ENCODE assay signal across 8 cellular contexts in the genomic region with DNA sequence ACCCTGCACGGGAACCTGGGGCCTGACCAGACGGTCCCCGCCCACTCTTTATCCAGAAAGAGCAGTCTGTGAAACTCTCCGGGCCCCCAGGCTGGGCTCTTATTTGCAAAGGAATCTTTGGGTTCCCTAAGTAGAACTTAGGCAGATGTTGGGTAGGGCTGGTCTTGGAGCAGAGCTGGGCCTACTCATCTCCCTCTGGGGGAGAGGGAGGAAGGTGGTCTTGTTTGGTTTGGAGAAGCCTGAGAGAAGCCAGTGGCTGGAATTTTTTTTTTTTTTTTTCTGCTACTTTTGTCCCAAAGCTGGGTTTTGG. TPM values are rescaled to one million over a fixed set of nuclear protein-coding genes. Genes with fewer than 3 reads are reported as not detected.
DNase-seq lines count a peak whose midpoint lies in the region; ATAC-seq, FAIRE-seq and TF ChIP-seq lines count a peak whose summit lies in the region.

No MANE protein-coding gene starts in this region.

- H3K27me3 ChIP-seq in OCI-LY1 (ENCODE audit: insufficient read depth, low read length) = no peaks in the 10 kb centered on the region
- H3K27me3 ChIP-seq in H1 (replicated peaks in 1 of 4; ENCODE audit: control insufficient read depth in 3 of 4, extremely low read depth in 1 of 4, insufficient read depth in 3 of 4, low read length in 3 of 4) = peaks cover 0 to 9% (median 2%) of the 10 kb centered on the region in 4 experiments; a peak in 3 of 7 replicates
- no peaks in the 10 kb centered on the region for H3K27me3 ChIP-seq in neural cell (ENCODE audit: insufficient read depth, low read depth, low read length)

- H3K56ac ChIP-seq in H1 (replicated peaks; ENCODE audit: insufficient read length, low read depth, low read length) = peak overlapping the region; percentile 27

- H3K9ac ChIP-seq in OCI-LY1 (ENCODE audit: low read length) = peak overlapping the region; percentile 76
- peak overlapping the region; percentile 90 to 96 (median 94) for H3K9ac ChIP-seq in H1 (replicated peaks in 1 of 4; ENCODE audit: extremely low read depth in 1 of 4, low read depth in 3 of 4, low read length in 3 of 4)
- H3K9ac ChIP-seq in neural cell (ENCODE audit: low read length) = peak overlapping the region; percentile 95

- no peak for FAIRE-seq in H1 (lab: Jason Lieb, UNC)

- CTCF ChIA-PET in H1 (lab: Charles Lee; ENCODE audit: partially characterized antibody) = interaction anchor here (0.6 to 3.2 kb wide), 4 partner anchors 9 to 172 kb away, joined by 4 to 10 read pairs (median 5); no protein-coding TSS in a partner anchor

- H4K20me1 ChIP-seq in OCI-LY1 (ENCODE audit: insufficient read depth, low read length) (no peaks in the 10 kb centered on the region), H1 (replicated peaks in 1 of 2; ENCODE audit: control insufficient read depth in 1 of 2, insufficient read depth in 2 of 2, low read length in 2 of 2) (peaks cover 20 to 35% of the 10 kb centered on the region in 2 experiments), neural cell (ENCODE audit: insufficient read depth) (peaks cover 32% of the 10 kb centered on the region)

- H2BK12ac ChIP-seq in H1 (ENCODE audit: low read depth, low read length) = no peak overlapping the region

- peak overlapping the region; percentile 81 for H3K4me3 ChIP-seq in OCI-LY1 (ENCODE audit: low read depth, low read length, poor library complexity, severe bottlenecking)
- peak overlapping the region; percentile 80 to 97 (median 90) for H3K4me3 ChIP-seq in H1 (ENCODE audit: extremely low read depth in 1 of 4, insufficient read depth in 2 of 4, low read depth in 3 of 4, low read length in 4 of 4)
- peak overlapping the region; percentile 87 for H3K4me3 ChIP-seq in neural cell (ENCODE audit: low read length)

- peaks cover 20% of the 10 kb centered on the region; the same call in 1 of the 2 replicates for H3K79me1 ChIP-seq in H1 (ENCODE audit: low read depth, low read length)

- H3K4ac ChIP-seq in H1 (replicated peaks; ENCODE audit: insufficient read length, low read depth, low read length) = no peak overlapping the region

- H3K79me2 ChIP-seq in OCI-LY1 (ENCODE audit: insufficient read depth, low read length) (peaks cover 17% of the 10 kb centered on the region), H1 (ENCODE audit: control insufficient read depth in 1 of 2, insufficient read depth in 2 of 2, low read length in 2 of 2) (peaks cover 52 to 53% of the 10 kb centered on the region in 2 experiments), neural cell (replicated peaks; ENCODE audit: insufficient read depth, low read length) (peaks cover 57% of the 10 kb centered on the region)

- no peak for TF ChIP-seq POLR2A in H1 (IDR thresholded peaks at IDR 0.05; ENCODE audit: control extremely low read depth in 1 of 2, low read depth in 2 of 2, low read length in 2 of 2)

- H2AK5ac ChIP-seq in H1 (ENCODE audit: low read depth, low read length) = no peak overlapping the region

- no peak overlapping the region for H2BK15ac ChIP-seq in H1 (ENCODE audit: low read length)

- H4K91ac ChIP-seq in H1 (replicated peaks; ENCODE audit: insufficient read length, low read length) = no peak overlapping the region

- H3K14ac ChIP-seq in H1 (ENCODE audit: insufficient read length) = no peak overlapping the region

- H3K4me1 ChIP-seq in OCI-LY1 (ENCODE audit: insufficient read depth, low read length, severe bottlenecking) (peaks cover 75% of the 10 kb centered on the region), H1 (replicated peaks in 1 of 4; ENCODE audit: control insufficient read depth in 3 of 4, insufficient read depth in 4 of 4, low read length in 3 of 4) (peaks cover 25 to 47% (median 29%) of the 10 kb centered on the region in 4 experiments)

- TF ChIP-seq EP300 in H1 (IDR thresholded peaks at IDR 0.05; ENCODE audit: borderline replicate concordance in 1 of 2, low read depth in 2 of 2, low read length in 2 of 2) (no peak), neural cell (conservative IDR thresholded peaks at IDR 0.05; ENCODE audit: poor library complexity, severe bottlenecking) (no peak)

- TF ChIP-seq RAD21 in H1 (IDR thresholded peaks at IDR 0.05 in 1 of 2, conservative IDR thresholded peaks at IDR 0.05 in 1 of 2; ENCODE audit: low read depth in 2 of 2, low read length in 2 of 2) (no peak), neural cell (conservative IDR thresholded peaks at IDR 0.05) (no peak)

- ATAC-seq in HG02798 (IDR thresholded peaks at IDR 0.05; ENCODE audit: poor library complexity, unreplicated experiment) (no peak), sciatic nerve (no peak), GM21786 (IDR thresholded peaks at IDR 0.05; ENCODE audit: unreplicated experiment) (no peak)

- peak overlapping the region; percentile 89; the same call in 1 of the 2 replicates for H4K8ac ChIP-seq in H1 (ENCODE audit: extremely low read depth, insufficient read depth, low read length)

- peaks cover 13% of the 10 kb centered on the region; the same call in 1 of the 2 replicates for H3K23me2 ChIP-seq in H1 (ENCODE audit: low read depth, low read length)

- WGBS in H1 (ENCODE audit: extremely low coverage in 1 of 2, insufficient coverage in 1 of 2, insufficient read length in 1 of 2, insufficient replicate concordance in 2 of 2, low coverage in 1 of 2, low lambda C conversion rate in 2 of 2, missing lambda C conversion rate in 1 of 2), 2 experiments = 2% methylated on average over 4 of the region's 4 CpGs; no CpG with 5 or more reads in 1 of the 2 experiments

- H3K23ac ChIP-seq in H1 (ENCODE audit: insufficient read length) = no peak overlapping the region

- H3K18ac ChIP-seq in H1 (ENCODE audit: extremely low read depth, low read length) = peak overlapping the region; percentile 95

- peak; percentile 18 for DNase-seq in CD1c-positive myeloid dendritic cell (ENCODE audit: extremely low spot score)
- DNase-seq in H1 (ENCODE audit: low read depth in 1 of 2, low spot score in 2 of 2) = no peak
- no peak for DNase-seq in sciatic nerve (ENCODE audit: low spot score)
- no peak for DNase-seq in islet precursor cell

- H3K27ac ChIP-seq in OCI-LY1 (ENCODE audit: low read depth, low read length, poor library complexity, severe bottlenecking) = peak overlapping the region; percentile 79
- H3K27ac ChIP-seq in H1 (ENCODE audit: low read depth, low read length) = peak overlapping the region; percentile 63
- H3K27ac ChIP-seq in neural cell (ENCODE audit: low read length) = peak overlapping the region; percentile 71

- intact Hi-C loops in sciatic nerve (cut with DNase I) = no loop called here

- H3K4me2 ChIP-seq in OCI-LY1 (ENCODE audit: low read length) (peak overlapping the region; percentile 67), H1 (ENCODE audit: insufficient read depth in 1 of 2, low read depth in 2 of 2, low read length in 2 of 2) (peak overlapping the region; percentile 88 to 97), neural cell (ENCODE audit: low read length) (peak overlapping the region; percentile 81)

- no peak overlapping the region for H2BK20ac ChIP-seq in H1 (ENCODE audit: low read length)

- H3K9me3 ChIP-seq in OCI-LY1 (ENCODE audit: low read length) (no peaks in the 10 kb centered on the region), H1 (ENCODE audit: insufficient read depth in 2 of 2, low read depth in 1 of 2, low read length in 1 of 2) (no peaks in the 10 kb centered on the region), neural cell (ENCODE audit: low read length) (no peaks in the 10 kb centered on the region)

- H2AFZ ChIP-seq in OCI-LY1 (ENCODE audit: low read length) = no peak overlapping the region
- no peak overlapping the region for H2AFZ ChIP-seq in H1 (ENCODE audit: low read length)
- no peak overlapping the region for H2AFZ ChIP-seq in neural cell (ENCODE audit: low read depth, low read length)

- H3K36me3 ChIP-seq in OCI-LY1 (ENCODE audit: insufficient read depth, low read length) (no peaks in the 10 kb centered on the region), H1 (ENCODE audit: control insufficient read depth in 2 of 4, insufficient read depth in 4 of 4, low read length in 3 of 4) (peaks cover 0 to 4% (median 0%) of the 10 kb centered on the region in 4 experiments; a peak in 1 of 8 replicates), neural cell (ENCODE audit: insufficient read depth, low read length) (no peaks in the 10 kb centered on the region)

- H2BK120ac ChIP-seq in H1 (replicated peaks; ENCODE audit: low read depth, low read length) = no peak overlapping the region

- peak overlapping the region; percentile 47 for H4K5ac ChIP-seq in H1 (ENCODE audit: insufficient read length, low read depth, low read length)

- H3F3A ChIP-seq in OCI-LY1 (ENCODE audit: insufficient read depth, low read length) = peaks cover 5% of the 10 kb centered on the region
- no peaks in the 10 kb centered on the region for H3F3A ChIP-seq in neural cell (ENCODE audit: insufficient read depth, low read length, poor library complexity, severe bottlenecking)

- POLR2A ChIA-PET in H1 (lab: Charles Lee; ENCODE audit: partially characterized antibody) = interaction anchor here (0.8 to 3.1 kb wide), 17 partner anchors 8 to 202 kb away, joined by 3 to 15 read pairs (median 5); a partner anchor contains a TSS

- H2BK5ac ChIP-seq in H1 (ENCODE audit: low read depth, low read length) = peak overlapping the region; percentile 32; the same call in 1 of the 2 replicates

- H3K9me2 ChIP-seq in OCI-LY1 (ENCODE audit: low read depth, low read length) (no peaks in the 10 kb centered on the region), neural cell (ENCODE audit: insufficient read depth, low read length) (no peaks in the 10 kb centered on the region)

- TF ChIP-seq CTCF in OCI-LY1 (IDR thresholded peaks at IDR 0.05; ENCODE audit: low read length) (no peak), H1 (IDR thresholded peaks at IDR 0.05; ENCODE audit: control extremely low read depth in 1 of 3, insufficient read depth in 1 of 3, low read depth in 1 of 3, low read length in 3 of 3) (no peak), neural cell (IDR thresholded peaks at IDR 0.05; ENCODE audit: poor library complexity, severe bottlenecking) (no peak)

TF ChIP-seq in H1, 55 proteins besides CTCF, POLR2A, EP300 and RAD21 (continues in another document):
- no peak for TF ChIP-seq SRF (IDR thresholded peaks at IDR 0.05; ENCODE audit: low read depth, low read length)

TF ChIP-seq in neural cell, 6 proteins besides CTCF, POLR2A, EP300 and RAD21:
- TF ChIP-seq POLR2AphosphoS5 (IDR thresholded peaks at IDR 0.05) = no peak
- no peak for TF ChIP-seq TAF1 (IDR thresholded peaks at IDR 0.05; ENCODE audit: low read depth)
- no peak for TF ChIP-seq MXI1 (conservative IDR thresholded peaks at IDR 0.05; ENCODE audit: poor library complexity, severe bottlenecking)

RNA-seq across cellular contexts. Expression of a gene that starts 0.8 kb away (rescaled TPM):
- 151 and 154 TPM in 2 replicates for total RNA-seq in H1 (2021; fragmentation: NEBNext Ultra II Directional; extraction: Animal tissue kit (Norgen Biotek cat#: 25700))
- polyA plus RNA-seq in H1 (2011; rRNA removed) = 103 and 152 TPM in 2 replicates
- 138 TPM for polyA plus RNA-seq in H1 (2011; cell fraction: cytosol; rRNA removed)
- 726 TPM for polyA plus RNA-seq in H1 (2011; cell fraction: nucleus; rRNA removed)
- polyA plus RNA-seq in H1 (2012, experiment 1 of 2) = 123 to 166 TPM (median 150 TPM) in 4 replicates
- 127 TPM for polyA plus RNA-seq in H1 (2012, experiment 2 of 2)
- 83.5 TPM for polyA plus RNA-seq in H1 (2013, experiment 1 of 2)
- 72.0 TPM for polyA plus RNA-seq in H1 (2013, experiment 2 of 2)
- polyA minus RNA-seq in H1 (2011; rRNA and poly(A)+ RNA removed) = 164 and 175 TPM in 2 replicates
- polyA minus RNA-seq in H1 (2011; cell fraction: cytosol; rRNA and poly(A)+ RNA removed) = 123 TPM
- polyA minus RNA-seq in H1 (2011; cell fraction: nucleus; rRNA and poly(A)+ RNA removed) = 248 TPM
- 164 and 243 TPM in 2 replicates for polyA plus RNA-seq in neural cell
- 178 and 199 TPM in 2 replicates for polyA minus RNA-seq in neural cell
- 148 TPM for total RNA-seq in sciatic nerve
